23 cellular contexts compared by ENCODE assay signal in the genomic region with DNA sequence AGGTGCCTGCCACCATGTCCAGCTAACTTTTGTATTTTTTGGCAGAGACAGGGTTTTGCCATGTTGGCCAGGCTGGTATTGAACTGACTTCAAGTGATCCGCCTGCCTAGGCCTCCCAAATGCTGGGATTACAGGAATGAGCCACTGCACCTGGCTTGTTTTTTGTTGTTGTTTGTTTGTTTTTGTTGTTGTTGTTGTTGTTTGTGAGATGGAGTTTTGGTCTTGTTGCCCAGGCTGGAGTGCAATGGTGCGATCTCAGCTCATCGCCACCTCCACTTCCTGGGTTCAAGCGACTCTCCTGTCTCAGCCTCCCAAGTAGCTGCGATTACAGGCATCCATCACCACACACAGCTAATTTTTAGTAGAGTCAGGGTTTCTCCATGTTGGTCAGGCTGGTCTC. TPM values are rescaled to one million over a fixed set of nuclear protein-coding genes. Genes with fewer than 3 reads are reported as not detected.
"Had no signal": no experiment of that assay in that cellular context is flagged by ENCODE, and none has a peak within 500 bp of the region (broad histone marks: within the 10 kb centered on the region; RNA-seq: fewer than 3 reads in every experiment).

No MANE protein-coding gene starts in this region.

- H3K27me3 Mint-ChIP-seq: IgD-negative memory B cell had no signal

- H3K27ac Mint-ChIP-seq: IgD-negative memory B cell had no signal

- ATAC-seq: K562 had no signal

- H3K4me3 Mint-ChIP-seq: IgD-negative memory B cell had no signal

- H3K4me3 ChIP-seq: K562 had no signal

- H3K9ac ChIP-seq: KMS-11, SK-N-SH had no signal

- H3K27ac ChIP-seq: KMS-11 had no signal

- H3K9me3 ChIP-seq: SK-N-SH had no signal

- DNase-seq: Kasumi-1, MM.1S, NCI-H1092 treated with DMSO at 0.1 percent for 48 hours, NCI-H1436, NCI-H187, NCI-H2029, NCI-H2081 treated with DMSO at 0.1 percent for 48 hours, NCI-H2171, NCI-H226, NCI-H446, NCI-H510A, NCI-H524 treated with DMSO at 0.1 percent for 48 hours, NCI-H69, NCI-H774, RPMI8226, SHP77, SK-N-SH had no signal

- H3K4me1 Mint-ChIP-seq: IgD-negative memory B cell had no signal

- H3K9me3 Mint-ChIP-seq: IgD-negative memory B cell had no signal

RNA-seq across cellular contexts. Expression of gene L1TD1, which starts 7.1 kb away (rescaled TPM):
- total RNA-seq: HT1080, M059J, SK-MEL-5 had no signal
- polyA plus RNA-seq: K562, SK-N-SH had no signal
